10 cellular contexts compared by ENCODE assay signal in the genomic region with DNA sequence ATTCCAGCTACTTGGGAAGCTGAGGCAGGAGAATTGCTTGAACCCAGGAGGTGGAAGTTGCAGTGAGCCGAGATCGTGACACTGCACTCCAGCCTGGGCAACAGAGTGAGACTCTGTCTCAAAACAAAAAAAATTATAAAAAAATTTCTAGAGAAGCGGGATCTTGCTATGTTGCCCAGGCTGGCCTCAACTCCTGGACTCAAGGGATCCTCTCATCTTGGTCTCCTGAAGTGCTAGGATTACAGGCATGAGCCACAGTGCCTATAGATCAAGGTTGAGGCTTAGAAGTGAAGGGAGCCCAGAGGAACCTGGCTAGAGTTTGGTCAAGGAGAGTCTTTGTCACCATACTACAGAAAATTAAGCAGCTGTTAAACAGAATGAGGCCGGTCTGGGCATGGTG. TPM values are rescaled to one million over a fixed set of nuclear protein-coding genes. Genes with fewer than 3 reads are reported as not detected.
DNase-seq lines count a peak whose midpoint lies in the region; ATAC-seq and TF ChIP-seq lines count a peak whose summit lies in the region.
"Had no signal": no experiment of that assay in that cellular context is flagged by ENCODE, and none has a peak within 500 bp of the region (broad histone marks: within the 10 kb centered on the region; RNA-seq: fewer than 3 reads in every experiment).

No MANE protein-coding gene starts in this region.

- H3K27ac Mint-ChIP-seq in activated T-cell treated with anti-CD3 and anti-CD28 coated beads, Interleukin-2, amount 50 U/mL, for 72 hours = peak overlapping the region; percentile 99
- peak overlapping the region; percentile 91 for H3K27ac Mint-ChIP-seq in dendritic cell treated with granulocyte-macrophage colony-stimulating factor and Interleukin-4, amounts not matched to agents 40 ng/mL and 50 ng/mL, for 4 days
- peak overlapping the region; percentile 100 for H3K27ac Mint-ChIP-seq in stimulated activated naive CD8-positive, alpha-beta T cell treated with anti-CD3 and anti-CD28 coated beads, Interleukin-15, amount 100 ng/mL, for 72 hours

- H3K9ac ChIP-seq in OCI-LY3 (ENCODE audit: low read length) = peak overlapping the region; percentile 100; the same call in 1 of the 2 replicates

- H2AFZ ChIP-seq in OCI-LY3 (ENCODE audit: low read depth, low read length) = no peak overlapping the region

- peak overlapping the region; percentile 99 to 100 for H3K4me3 Mint-ChIP-seq in activated T-cell treated with anti-CD3 and anti-CD28 coated beads, Interleukin-2, amount 50 U/mL, for 72 hours
- H3K4me3 Mint-ChIP-seq in dendritic cell treated with granulocyte-macrophage colony-stimulating factor and Interleukin-4, amounts not matched to agents 40 ng/mL and 50 ng/mL, for 4 days = no peak overlapping the region
- peak overlapping the region; percentile 98 to 100 for H3K4me3 Mint-ChIP-seq in stimulated activated naive CD8-positive, alpha-beta T cell treated with anti-CD3 and anti-CD28 coated beads, Interleukin-15, amount 100 ng/mL, for 72 hours

- H3K79me2 ChIP-seq in OCI-LY3 (ENCODE audit: low read length) = peaks cover 43% of the 10 kb centered on the region

- H3K4me1 ChIP-seq in OCI-LY3 (ENCODE audit: low read length) (peaks cover 73% of the 10 kb centered on the region), transverse colon (peaks cover 7 to 31% (median 12%) of the 10 kb centered on the region in 4 donors)

- H3K36me3 Mint-ChIP-seq in activated T-cell treated with anti-CD3 and anti-CD28 coated beads, Interleukin-2, amount 50 U/mL, for 72 hours (ENCODE audit: insufficient read depth in 2 of 2) = peaks cover 15 to 20% of the 10 kb centered on the region in 2 donors
- peaks cover 43% of the 10 kb centered on the region for H3K36me3 Mint-ChIP-seq in dendritic cell treated with granulocyte-macrophage colony-stimulating factor and Interleukin-4, amounts not matched to agents 40 ng/mL and 50 ng/mL, for 4 days (ENCODE audit: low read depth)

- 99% methylated on average over 4 of the region's 4 CpGs; no CpG with 5 or more reads in 1 of the 2 donors for WGBS in transverse colon (ENCODE audit: low coverage in 1 of 2), 2 donors

- H3K4me1 Mint-ChIP-seq in activated T-cell treated with anti-CD3 and anti-CD28 coated beads, Interleukin-2, amount 50 U/mL, for 72 hours (ENCODE audit: low read depth) = peaks cover 27% of the 10 kb centered on the region
- peaks cover 58% of the 10 kb centered on the region for H3K4me1 Mint-ChIP-seq in dendritic cell treated with granulocyte-macrophage colony-stimulating factor and Interleukin-4, amounts not matched to agents 40 ng/mL and 50 ng/mL, for 4 days (ENCODE audit: low read depth)
- H3K4me1 Mint-ChIP-seq in stimulated activated naive CD8-positive, alpha-beta T cell treated with anti-CD3 and anti-CD28 coated beads, Interleukin-15, amount 100 ng/mL, for 72 hours = peaks cover 35% of the 10 kb centered on the region

- no peaks in the 10 kb centered on the region for H3K27me3 Mint-ChIP-seq in activated T-cell treated with anti-CD3 and anti-CD28 coated beads, Interleukin-2, amount 50 U/mL, for 72 hours (ENCODE audit: low read depth)
- H3K27me3 Mint-ChIP-seq in dendritic cell treated with granulocyte-macrophage colony-stimulating factor and Interleukin-4, amounts not matched to agents 40 ng/mL and 50 ng/mL, for 4 days = no peaks in the 10 kb centered on the region
- no peaks in the 10 kb centered on the region for H3K27me3 Mint-ChIP-seq in stimulated activated naive CD8-positive, alpha-beta T cell treated with anti-CD3 and anti-CD28 coated beads, Interleukin-15, amount 100 ng/mL, for 72 hours

- TF ChIP-seq POLR2A in transverse colon (IDR thresholded peaks at IDR 0.05) = no peak

- H3K9me3 Mint-ChIP-seq in activated T-cell treated with anti-CD3 and anti-CD28 coated beads, Interleukin-2, amount 50 U/mL, for 72 hours = no peaks in the 10 kb centered on the region
- no peaks in the 10 kb centered on the region for H3K9me3 Mint-ChIP-seq in dendritic cell treated with granulocyte-macrophage colony-stimulating factor and Interleukin-4, amounts not matched to agents 40 ng/mL and 50 ng/mL, for 4 days
- H3K9me3 Mint-ChIP-seq in stimulated activated naive CD8-positive, alpha-beta T cell treated with anti-CD3 and anti-CD28 coated beads, Interleukin-15, amount 100 ng/mL, for 72 hours = no peaks in the 10 kb centered on the region

- H3K9me3 ChIP-seq in OCI-LY3 (ENCODE audit: insufficient read depth, low read length) = no peaks in the 10 kb centered on the region
- H3K9me3 ChIP-seq in transverse colon = no peaks in the 10 kb centered on the region

- peak overlapping the region; percentile 97 for H3K4me2 ChIP-seq in OCI-LY3 (ENCODE audit: low read length)

- no peak for DNase-seq in activated T-cell treated with anti-CD3 and anti-CD28 coated beads, Interleukin-2, amount 50 U/mL, for 72 hours
- DNase-seq in activated T-cell treated with anti-CD3 and anti-CD28 coated beads, Interleukin-2, amount 50 U/mL, for 1 hour = no peak
- no peak for DNase-seq in stimulated activated naive CD8-positive, alpha-beta T cell treated with anti-CD3 and anti-CD28 coated beads, Interleukin-15, amount 100 ng/mL, for 72 hours
- DNase-seq in NAMALWA (ENCODE audit: low spot score) (no peak), transverse colon (no peak)
- DNase-seq: dermis blood vessel endothelial cell, NCI-H1105 treated with DMSO at 0.1 percent for 48 hours had no signal

- in situ Hi-C loops in transverse colon (cut with MboI; ENCODE audit: low pct_ligation_motif_present in 1 of 4, low pct_unique_long_range_greater_than_20kb in 1 of 4, low sequenced_read_pairs in 3 of 4) = no loop called here

- no peaks in the 10 kb centered on the region for H3K27me3 ChIP-seq in OCI-LY3 (ENCODE audit: low read depth, low read length)
- no peaks in the 10 kb centered on the region for H3K27me3 ChIP-seq in transverse colon

- H4K20me1 ChIP-seq in OCI-LY3 (ENCODE audit: insufficient read depth, low read length) = peaks cover 12% of the 10 kb centered on the region

- TF ChIP-seq CTCF in OCI-LY3 (IDR thresholded peaks at IDR 0.05; ENCODE audit: low read depth, low read length) (no peak), transverse colon (IDR thresholded peaks at IDR 0.05) (no peak)

- H3K36me3 ChIP-seq in OCI-LY3 (replicated peaks; ENCODE audit: low read depth, low read length) (peaks cover 37% of the 10 kb centered on the region), transverse colon (no peaks in the 10 kb centered on the region)

- peak overlapping the region; percentile 94 for H3K27ac ChIP-seq in OCI-LY3 (ENCODE audit: low read length)
- H3K27ac ChIP-seq in transverse colon = no peak overlapping the region

- intact Hi-C loops in dendritic cell treated with granulocyte-macrophage colony-stimulating factor and Interleukin-4, amounts not matched to agents 40 ng/mL and 50 ng/mL, for 4 days (cut with micrococcal nuclease) = no loop called here
- intact Hi-C loops in transverse colon (cut with DNase I; ENCODE audit: low total_unique reads) = no loop called here

- ATAC-seq in activated T-cell treated with anti-CD3 and anti-CD28 coated beads, Interleukin-2, amount 50 U/mL, for 72 hours (replicated peaks in 1 of 2) = no peak
- ATAC-seq in stimulated activated naive CD8-positive, alpha-beta T cell treated with anti-CD3 and anti-CD28 coated beads, Interleukin-15, amount 100 ng/mL, for 72 hours = no peak
- no peak for ATAC-seq in GM21529 (IDR thresholded peaks at IDR 0.05; ENCODE audit: unreplicated experiment)

- TF ChIP-seq EP300 in transverse colon (IDR thresholded peaks at IDR 0.05; ENCODE audit: low read depth) = no peak

- H3K4me3 ChIP-seq in OCI-LY3 (ENCODE audit: low read length) (peak overlapping the region; percentile 90), transverse colon (no peak overlapping the region)

RNA-seq across cellular contexts. Expression of a gene that starts 1.4 kb away (rescaled TPM):
- 100 to 1,000 TPM; 290 to 370 TPM for total RNA-seq in activated T-cell treated with anti-CD3 and anti-CD28 coated beads, Interleukin-2, amount 50 U/mL, for 72 hours
- total RNA-seq in transverse colon = 10 to 100 TPM; 11.6 to 26.6 (median 13.3) TPM

RNA-seq across cellular contexts. Expression of a gene that starts 17.7 kb away (rescaled TPM):
- total RNA-seq in activated T-cell treated with anti-CD3 and anti-CD28 coated beads, Interleukin-2, amount 50 U/mL, for 72 hours = under 1 TPM; 0.34 to 0.76 TPM
- 100 to 1,000 TPM in 1 of 4 donors, 10 to 100 TPM in 2, under 1 TPM in 1; 1.00 to 172 (median 42.7) TPM for total RNA-seq in transverse colon

Comparison
In these comparisons a context has a peak if more than half of its experiments do, and no peak if none do; other contexts are left out.
1. RNA of a gene that starts 1.4 kb away (total RNA-seq): 290 to 370 TPM in activated T-cell treated with anti-CD3 and anti-CD28 coated beads, Interleukin-2, amount 50 U/mL, for 72 hours; 11.6 to 26.6 TPM in transverse colon; every median in the first group is over 10 times any median in the second.
2. Peak in every context shown above with its lines, with median percentiles within 50 percentile points of each other: H3K27ac Mint-ChIP-seq.